28 cellular contexts compared by ENCODE assay signal in the genomic region with DNA sequence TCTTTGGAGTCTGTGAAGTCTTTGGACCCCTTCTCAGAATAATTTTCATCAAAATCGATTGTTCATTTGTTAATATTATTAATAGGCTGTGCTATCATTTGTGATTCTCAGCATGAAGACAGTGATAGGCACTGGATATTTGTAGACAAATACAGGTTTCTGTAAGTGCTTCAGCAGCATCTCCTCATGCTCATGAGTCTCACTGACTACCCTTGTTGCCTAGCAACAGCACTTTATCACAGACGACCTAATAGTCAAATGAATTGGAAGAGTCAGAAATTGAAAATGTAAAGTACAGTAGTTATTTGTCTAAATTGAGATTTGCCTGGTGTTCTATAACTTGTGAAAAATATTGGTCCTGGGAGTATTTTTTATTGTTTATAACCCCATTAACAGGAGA.
A peak's percentile ranks its signal among the peaks of the same experiment; 100 is the strongest.
DNase-seq lines count a peak whose midpoint lies in the region; ATAC-seq and TF ChIP-seq lines count a peak whose summit lies in the region.
"Had no signal": no experiment of that assay in that cellular context is flagged by ENCODE, and none has a peak within 500 bp of the region (broad histone marks: within the 10 kb centered on the region; RNA-seq: fewer than 3 reads in every experiment).

No MANE protein-coding gene starts in this region.

- H3K27ac Mint-ChIP-seq in neural progenitor cell, result no peak overlapping the region
- no peak overlapping the region for H3K27ac Mint-ChIP-seq in Caco-2 (ENCODE audit: unreplicated experiment)
- H3K27ac Mint-ChIP-seq: activated CD4-positive, alpha-beta memory T cell treated with anti-CD3 and anti-CD28 coated beads, Interleukin-2, amount 10 ng/mL, durations not matched to agents 7 days and 5 days; activated naive CD4-positive, alpha-beta T cell treated with anti-CD3 and anti-CD28 coated beads, Interleukin-2, amount 50 U/mL, for 72 hours; activated T-helper 2 cell treated with anti-CD3 and anti-CD28 coated beads, Interferon-gamma antibody, Interleukin-2, Interleukin-4, amounts not matched to agents 10 μg/mL and 5 μg/mL and 100 μg/mL, durations not matched to agents 14 hours and 24 hours and 36 hours had no signal

- POLR2A ChIA-PET in Caco-2 (lab: Charles Lee), result no interaction called here

- H3K4me1 Mint-ChIP-seq in neural progenitor cell (peaks cover 23% of the 10 kb centered on the region), Caco-2 (ENCODE audit: low read depth, unreplicated experiment) (no peaks in the 10 kb centered on the region)
- H3K4me1 Mint-ChIP-seq: activated CD4-positive, alpha-beta memory T cell treated with anti-CD3 and anti-CD28 coated beads, Interleukin-2, amount 10 ng/mL, durations not matched to agents 7 days and 5 days had no signal

- peaks cover 2% of the 10 kb centered on the region for H3K36me3 Mint-ChIP-seq in neural progenitor cell
- H3K36me3 Mint-ChIP-seq in Caco-2 (ENCODE audit: insufficient read depth, unreplicated experiment), result no peaks in the 10 kb centered on the region
- H3K36me3 Mint-ChIP-seq: activated naive CD4-positive, alpha-beta T cell treated with anti-CD3 and anti-CD28 coated beads, Interleukin-2, amount 50 U/mL, for 72 hours had no signal

- H3K79me2 ChIP-seq in neural progenitor cell (ENCODE audit: low read depth), result no peaks in the 10 kb centered on the region

- H3K27ac ChIP-seq in neural progenitor cell, result no peak overlapping the region
- H3K27ac ChIP-seq: ascending aorta, BLaER1, dorsolateral prefrontal cortex, right lobe of liver had no signal

- TF ChIP-seq CTCF in neural progenitor cell (IDR thresholded peaks at IDR 0.05), result no peak
- TF ChIP-seq CTCF in Caco-2 (IDR thresholded peaks at IDR 0.05; ENCODE audit: insufficient read depth in 1 of 2, low read depth in 1 of 2, low read length in 1 of 2, severe bottlenecking in 1 of 2, unreplicated experiment in 1 of 2), result no peak

- H3K9me3 ChIP-seq in neural progenitor cell (ENCODE audit: low read depth) (no peaks in the 10 kb centered on the region), Caco-2 (no peaks in the 10 kb centered on the region; the same call in 1 of the 2 replicates)
- H3K9me3 ChIP-seq: ascending aorta, BLaER1, right lobe of liver had no signal

- H3K4me3 Mint-ChIP-seq in neural progenitor cell (no peak overlapping the region), Caco-2 (ENCODE audit: unreplicated experiment) (no peak overlapping the region)
- H3K4me3 Mint-ChIP-seq: activated CD4-positive, alpha-beta memory T cell treated with anti-CD3 and anti-CD28 coated beads, Interleukin-2, amount 10 ng/mL, durations not matched to agents 7 days and 5 days; nephron had no signal

- H3K9ac ChIP-seq in neural progenitor cell, result no peak overlapping the region
- H3K9ac ChIP-seq: BLaER1 had no signal

- peak; percentile 21 for DNase-seq in NCI-H2029 (lab: John Stamatoyannopoulos, UW)
- DNase-seq in NCI-H2029 treated with DMSO at 0.1 percent for 48 hours (lab: John Stamatoyannopoulos, UW), result no peak
- DNase-seq in NCI-H1105 treated with DMSO at 0.1 percent for 48 hours (lab: John Stamatoyannopoulos, UW), result peak; percentile 76
- DNase-seq in NCI-H748 (lab: John Stamatoyannopoulos, UW; ENCODE audit: unreplicated experiment), result peak; percentile 89
- peak; percentile 22 for DNase-seq in neural progenitor cell (ENCODE audit: low spot score)
- DNase-seq in NCI-H187 treated with DMSO at 0.1 percent for 48 hours (lab: John Stamatoyannopoulos, UW), result no peak
- DNase-seq in Caco-2, result no peak
- DNase-seq: ACHN; activated CD4-positive, alpha-beta memory T cell treated with anti-CD3 and anti-CD28 coated beads, Interleukin-2, amount 10 ng/mL, durations not matched to agents 7 days and 5 days; activated CD4-positive, CD25-positive, alpha-beta regulatory T cell treated with anti-CD3 and anti-CD28 coated beads, Interleukin-2, amount 50 U/mL, for 72 hours; cerebellar nuclear complex; COR-L47; dorsolateral prefrontal cortex; islet precursor cell; left ventricle myocardium superior; NCI-H2171; NK-92 treated with Interleukin-12 subunit alpha and Interleukin-12 subunit beta, amount 100 ng/mL, for 24 hours; right lobe of liver; SIG-M5; stimulated activated CD4-positive, alpha-beta T cell treated with anti-CD3 and anti-CD28 coated beads, Interleukin-4, amount 100 ng/mL, for 4 hours; stimulated activated naive CD4-positive, alpha-beta T cell had no signal

- no peaks in the 10 kb centered on the region for H3K27me3 ChIP-seq in neural progenitor cell
- no peaks in the 10 kb centered on the region for H3K27me3 ChIP-seq in Caco-2 (replicated peaks; ENCODE audit: control insufficient read depth, insufficient read depth, low read length)
- H3K27me3 ChIP-seq: ascending aorta, BLaER1, dorsolateral prefrontal cortex, right lobe of liver had no signal

- H3K9me3 Mint-ChIP-seq in neural progenitor cell, result peaks cover 20% of the 10 kb centered on the region
- H3K9me3 Mint-ChIP-seq in Caco-2 (ENCODE audit: unreplicated experiment), result no peaks in the 10 kb centered on the region
- H3K9me3 Mint-ChIP-seq: activated CD4-positive, alpha-beta memory T cell treated with anti-CD3 and anti-CD28 coated beads, Interleukin-2, amount 10 ng/mL, durations not matched to agents 7 days and 5 days; activated T-helper 2 cell treated with anti-CD3 and anti-CD28 coated beads, Interferon-gamma antibody, Interleukin-2, Interleukin-4, amounts not matched to agents 10 μg/mL and 5 μg/mL and 100 μg/mL, durations not matched to agents 14 hours and 24 hours and 36 hours had no signal

- no TSS peak for BruUV-seq in Caco-2 (replicated peaks; lab: Mats Ljungman, UMichigan)

- intact Hi-C loops in Caco-2 (cut with micrococcal nuclease; ENCODE audit: unreplicated experiment), result no loop called here

- H3K36me3 ChIP-seq in neural progenitor cell (no peaks in the 10 kb centered on the region), Caco-2 (ENCODE audit: control insufficient read depth, insufficient read depth, low read length) (no peaks in the 10 kb centered on the region)
- H3K36me3 ChIP-seq: ascending aorta, BLaER1, right lobe of liver had no signal

- CTCF ChIA-PET in Caco-2 (lab: Charles Lee), result no interaction called here

- no peaks in the 10 kb centered on the region for H3F3A ChIP-seq in neural progenitor cell (ENCODE audit: low read depth)

- H3K4me2 ChIP-seq in neural progenitor cell, result no peak overlapping the region
- H3K4me2 ChIP-seq: BLaER1 had no signal

- H4K20me1 ChIP-seq in neural progenitor cell (ENCODE audit: low read depth), result no peaks in the 10 kb centered on the region
- H4K20me1 ChIP-seq: BLaER1 had no signal

- no peak for ATAC-seq in HG03025 (IDR thresholded peaks at IDR 0.05; ENCODE audit: low FRiP score, unreplicated experiment)
- ATAC-seq: activated naive CD4-positive, alpha-beta T cell treated with anti-CD3 and anti-CD28 coated beads, Interleukin-2, amount 50 U/mL, for 72 hours; left ventricle myocardium superior; Panc1; right lobe of liver had no signal

- H2AFZ ChIP-seq in neural progenitor cell (replicated peaks), result no peak overlapping the region

- H3K27me3 Mint-ChIP-seq in neural progenitor cell (ENCODE audit: insufficient read depth, low read depth) (no peaks in the 10 kb centered on the region), Caco-2 (ENCODE audit: insufficient read depth, unreplicated experiment) (peaks cover 11% of the 10 kb centered on the region)
- H3K27me3 Mint-ChIP-seq: activated CD4-positive, alpha-beta memory T cell treated with anti-CD3 and anti-CD28 coated beads, Interleukin-2, amount 10 ng/mL, durations not matched to agents 7 days and 5 days had no signal

- H3K4me1 ChIP-seq in neural progenitor cell, result no peaks in the 10 kb centered on the region
- no peaks in the 10 kb centered on the region for H3K4me1 ChIP-seq in Caco-2
- H3K4me1 ChIP-seq: ascending aorta, right lobe of liver had no signal

- no peak overlapping the region for H3K4me3 ChIP-seq in neural progenitor cell
- no peak overlapping the region for H3K4me3 ChIP-seq in Caco-2 (ENCODE audit: low read depth, low read length)
- H3K4me3 ChIP-seq: ascending aorta, BLaER1, dorsolateral prefrontal cortex, right lobe of liver had no signal

Comparison
In these comparisons a context has a peak if more than half of its experiments do, and no peak if none do; other contexts are left out.
1. DNase-seq: peak in NCI-H2029 (single experiment), NCI-H1105 treated with DMSO at 0.1 percent for 48 hours (single experiment), NCI-H748 (single experiment) and neural progenitor cell (single experiment); none in NCI-H2029 treated with DMSO at 0.1 percent for 48 hours (single experiment), NCI-H187 treated with DMSO at 0.1 percent for 48 hours (single experiment) and Caco-2 (0 of 2).